28 cellular contexts compared by ENCODE assay signal in genomic region chr12:55009171-55009570, GRCh38. TPM values are rescaled to one million over a fixed set of nuclear protein-coding genes. Genes with fewer than 3 reads are reported as not detected.
DNase-seq lines count a peak whose midpoint lies in the region; ATAC-seq and TF ChIP-seq lines count a peak whose summit lies in the region.
"Had no signal": no experiment of that assay in that cellular context is flagged by ENCODE, and none has a peak within 500 bp of the region (broad histone marks: within the 10 kb centered on the region; RNA-seq: fewer than 3 reads in every experiment).

No MANE protein-coding gene starts in this region.

- H3K4me3 ChIP-seq in sigmoid colon (no peak overlapping the region), uterus (no peak overlapping the region)
- H3K4me3 ChIP-seq: dorsolateral prefrontal cortex, stomach, thyroid gland had no signal

- H3K9me3 ChIP-seq in sigmoid colon (peaks cover 0 to 3% (median 0%) of the 10 kb centered on the region in 4 donors), uterus (no peaks in the 10 kb centered on the region)
- H3K9me3 ChIP-seq: thyroid gland had no signal

- DNase-seq in DMS 273 (lab: John Stamatoyannopoulos, UW; ENCODE audit: unreplicated experiment) (peak; percentile 94), NCI-H1105 (lab: John Stamatoyannopoulos, UW) (peak; percentile 24), NCI-H2171 treated with DMSO at 0.1 percent for 48 hours (lab: John Stamatoyannopoulos, UW) (peak; percentile 99), ecto neural progenitor cell (ENCODE audit: low spot score) (peak; percentile 64), sigmoid colon (no peak), uterus (no peak)
- DNase-seq in activated CD8-positive, alpha-beta memory T cell treated with anti-CD3 and anti-CD28 coated beads for 24 hours: no peak
- DNase-seq: activated CD4-positive, alpha-beta T cell treated with anti-CD3 and anti-CD28 coated beads, Interleukin-2, amount 10 ng/mL, durations not matched to agents 7 days and 5 days; activated CD8-positive, alpha-beta memory T cell treated with anti-CD3 and anti-CD28 coated beads, Interleukin-2, amount 10 ng/mL, durations not matched to agents 7 days and 5 days; activated naive CD4-positive, alpha-beta T cell; activated T-cell treated with anti-CD3 and anti-CD28 coated beads, Interleukin-2, amount 50 U/mL, for 72 hours; CD4-positive, alpha-beta T cell; cerebellar nuclear complex; dorsolateral prefrontal cortex; GOT3; hypothalamus; immature natural killer cell; Kasumi-1; mesenchymal stem cell; nucleus accumbens; SHP77 treated with DMSO at 0.1 percent for 48 hours; stomach; thyroid gland had no signal

- H3K36me3 ChIP-seq in sigmoid colon: no peaks in the 10 kb centered on the region
- no peaks in the 10 kb centered on the region for H3K36me3 ChIP-seq in uterus
- H3K36me3 ChIP-seq: stomach, thyroid gland had no signal

- H3K27me3 ChIP-seq in sigmoid colon (no peaks in the 10 kb centered on the region), uterus (no peaks in the 10 kb centered on the region)
- H3K27me3 ChIP-seq: thyroid gland had no signal

- no peak for TF ChIP-seq POLR2A in sigmoid colon (IDR thresholded peaks at IDR 0.05)
- TF ChIP-seq POLR2A in uterus (IDR thresholded peaks at IDR 0.05): no peak

- H3K27ac ChIP-seq in sigmoid colon (no peak overlapping the region), uterus (no peak overlapping the region)
- H3K27ac ChIP-seq: dorsolateral prefrontal cortex, stomach, thyroid gland had no signal

- 41 to 53% methylated on average over 4 of the region's 4 CpGs for WGBS in sigmoid colon, 2 donors

- TF ChIP-seq EP300 in sigmoid colon (IDR thresholded peaks at IDR 0.05): no peak

- TF ChIP-seq CTCF in sigmoid colon (IDR thresholded peaks at IDR 0.05) (no peak), uterus (IDR thresholded peaks at IDR 0.05) (no peak)

- intact Hi-C loops in sigmoid colon (cut with DNase I): no loop called here
- intact Hi-C loops in uterus (cut with DNase I; ENCODE audit: low total_unique reads): no loop called here

- no peak for ATAC-seq in HG02623 (IDR thresholded peaks at IDR 0.05; ENCODE audit: unreplicated experiment)
- ATAC-seq: activated CD8-positive, alpha-beta memory T cell treated with anti-CD3 and anti-CD28 coated beads, Interleukin-2, amount 10 ng/mL, durations not matched to agents 7 days and 5 days; activated T-cell treated with anti-CD3 and anti-CD28 coated beads, Interleukin-2, amount 50 U/mL, for 72 hours; left lobe of liver; Panc1 had no signal

- H3K4me1 ChIP-seq in sigmoid colon (no peaks in the 10 kb centered on the region), uterus (no peaks in the 10 kb centered on the region)
- H3K4me1 ChIP-seq: stomach, thyroid gland had no signal

RNA-seq across cellular contexts. Expression of gene NEUROD4, which starts 10.6 kb away (rescaled TPM):
- total RNA-seq in sigmoid colon (not detected), uterus (not detected)
- not detected for polyA plus RNA-seq in sigmoid colon
- total RNA-seq: activated CD4-positive, alpha-beta T cell treated with anti-CD3 and anti-CD28 coated beads, Interleukin-2, amount 10 ng/mL, durations not matched to agents 7 days and 5 days; activated CD8-positive, alpha-beta memory T cell treated with anti-CD3 and anti-CD28 coated beads, Interleukin-2, amount 10 ng/mL, durations not matched to agents 7 days and 5 days; activated T-cell treated with anti-CD3 and anti-CD28 coated beads, Interleukin-2, amount 50 U/mL, for 72 hours; CD4-positive, alpha-beta T cell; left lobe of liver; pulmonary artery endothelial cell; stomach; thyroid gland had no signal
- polyA plus RNA-seq: adipose tissue, immature natural killer cell, stomach had no signal

RNA-seq across cellular contexts. Expression of gene TESPA1, which starts 24.6 kb away (rescaled TPM):
- total RNA-seq in sigmoid colon (1 to 10 TPM in 2 of 4 donors, under 1 TPM in 2; 0.83 to 2.9 (median 1.4) TPM), uterus (1 to 10 TPM in 1 of 4 donors, not detected in 3; 1.4 TPM)
- polyA plus RNA-seq in sigmoid colon: 10 to 100 TPM in 1 of 3 donors, 1 to 10 TPM in 1, under 1 TPM in 1; 0.23 to 10.3 (median 3.0) TPM
- total RNA-seq: pulmonary artery endothelial cell had no signal

Comparison
In these comparisons a context has a peak if more than half of its experiments do, and no peak if none do; other contexts are left out.
1. DNase-seq: peak in DMS 273 (single experiment), NCI-H1105 (single experiment), NCI-H2171 treated with DMSO at 0.1 percent for 48 hours (single experiment) and ecto neural progenitor cell (single experiment); none in sigmoid colon (single experiment), activated CD8-positive, alpha-beta memory T cell treated with anti-CD3 and anti-CD28 coated beads for 24 hours (single experiment) and uterus (0 of 2).